30 cellular contexts compared by ENCODE assay signal in genomic region chr4:24114444-24114843, GRCh38.
"Had no signal": no experiment of that assay in that cellular context is flagged by ENCODE, and none has a peak within 500 bp of the region (broad histone marks: within the 10 kb centered on the region; RNA-seq: fewer than 3 reads in every experiment).

No MANE protein-coding gene starts in this region.

- DNase-seq: Karpas-422, KBM-7, MM.1S, MV-4-11, NCI-H1092, NCI-H1105, NCI-H1417 treated with DMSO at 0.1 percent for 48 hours, NCI-H1436 treated with DMSO at 0.1 percent for 48 hours, NCI-H187, NCI-H1930, NCI-H2029 treated with DMSO at 0.1 percent for 48 hours, NCI-H2081 treated with DMSO at 0.1 percent for 48 hours, NCI-H2107, NCI-H2171, NCI-H226, NCI-H446 treated with DMSO at 0.1 percent for 48 hours, NCI-H510A, NCI-H524, NCI-H526, NCI-H69, NCI-H748 treated with DMSO at 0.1 percent for 48 hours, NCI-H82, Peyer's patch, Right ventricle myocardium superior, RPMI8226, SHP77 treated with DMSO at 0.1 percent for 48 hours, SK-N-SH, SW 1271 had no signal

- H3K27me3 ChIP-seq: Peyer's patch, SJSA1 had no signal

- H3K4me2 ChIP-seq: KMS-11, SK-N-SH had no signal

- H3K27ac ChIP-seq: KMS-11, Peyer's patch, SJSA1 had no signal

- H3K9ac ChIP-seq: KMS-11, SK-N-SH had no signal

- H3K9me3 ChIP-seq: Peyer's patch, SJSA1, SK-N-SH had no signal

- H3K36me3 ChIP-seq: Peyer's patch, SJSA1 had no signal

- H3K4me1 ChIP-seq: Peyer's patch, SJSA1 had no signal

- H3K4me3 ChIP-seq: Peyer's patch, SJSA1 had no signal
